ENCODE assay signal across 8 cellular contexts in genomic region chr19:1245468-1245867, GRCh38. TPM values are rescaled to one million over a fixed set of nuclear protein-coding genes. Genes with fewer than 3 reads are reported as not detected.
DNase-seq lines count a peak whose midpoint lies in the region; ATAC-seq and TF ChIP-seq lines count a peak whose summit lies in the region.
"Had no signal": no experiment of that assay in that cellular context is flagged by ENCODE, and none has a peak within 500 bp of the region (broad histone marks: within the 10 kb centered on the region; RNA-seq: fewer than 3 reads in every experiment).

No MANE protein-coding gene starts in this region.

- WGBS in testis, 2 donors: 50% methylated on average over 15 of the region's 15 CpGs; no CpG with 5 or more reads in 1 of the 2 donors

- DNase-seq in adipocyte (ENCODE audit: low read depth): no peak
- DNase-seq in left lung: no peak
- DNase-seq in testis: no peak
- no peak for DNase-seq in HuH-7 (ENCODE audit: low spot score)
- DNase-seq in DMS53 treated with DMSO at 0.1 percent for 48 hours (lab: John Stamatoyannopoulos, UW; ENCODE audit: unreplicated experiment): no peak
- DNase-seq in activated CD4-positive, CD25-positive, alpha-beta regulatory T cell treated with anti-CD3 and anti-CD28 coated beads, Interleukin-2, amount 50 U/mL, for 72 hours: no peak
- DNase-seq: activated CD8-positive, alpha-beta memory T cell treated with anti-CD3 and anti-CD28 coated beads, Interleukin-2, amount 10 ng/mL, durations not matched to agents 7 days and 5 days; stimulated activated CD4-positive, alpha-beta T cell treated with anti-CD3 and anti-CD28 coated beads, Interleukin-2, amount 100 ng/mL, for 24 hours had no signal

- TF ChIP-seq CTCF in left lung (IDR thresholded peaks at IDR 0.05) (no peak), testis (IDR thresholded peaks at IDR 0.05) (no peak)

- TF ChIP-seq POLR2A in testis (IDR thresholded peaks at IDR 0.05): no peak

- H3K36me3 ChIP-seq in adipocyte (ENCODE audit: control insufficient read depth, insufficient read depth, low read length, severe bottlenecking): no peaks in the 10 kb centered on the region
- peaks cover 0 to 6% of the 10 kb centered on the region in 2 donors for H3K36me3 ChIP-seq in left lung
- H3K36me3 ChIP-seq in testis (ENCODE audit: low read depth, missing control alignments): no peaks in the 10 kb centered on the region

- H3K27ac ChIP-seq in left lung: peak overlapping the region; percentile 76 to 82
- H3K27ac ChIP-seq in testis: peak overlapping the region; percentile 79 to 99

- H3K9ac ChIP-seq in adipocyte (ENCODE audit: low read length): peak overlapping the region; percentile 73

- H3K4me3 ChIP-seq in adipocyte (ENCODE audit: low read length): no peak overlapping the region
- H3K4me3 ChIP-seq in left lung: peak overlapping the region in 1 of 2 donors; percentile 40
- no peak overlapping the region for H3K4me3 ChIP-seq in testis

- H3K9me3 ChIP-seq in adipocyte (ENCODE audit: control insufficient read depth, low read length) (no peaks in the 10 kb centered on the region), left lung (no peaks in the 10 kb centered on the region), testis (no peaks in the 10 kb centered on the region)

- H3K4me1 ChIP-seq in adipocyte (ENCODE audit: control insufficient read depth, insufficient read depth, low read length) (peaks cover 49% of the 10 kb centered on the region), left lung (peaks cover 42 to 76% of the 10 kb centered on the region in 2 donors), testis (peaks cover 65% of the 10 kb centered on the region)

- no peaks in the 10 kb centered on the region for H3K27me3 ChIP-seq in adipocyte (replicated peaks; ENCODE audit: control insufficient read depth, insufficient read depth, low read length)
- H3K27me3 ChIP-seq in left lung: peaks cover 0 to 2% of the 10 kb centered on the region in 2 donors
- no peaks in the 10 kb centered on the region for H3K27me3 ChIP-seq in testis

- no peak for ATAC-seq in left lung
- ATAC-seq: activated CD8-positive, alpha-beta memory T cell treated with anti-CD3 and anti-CD28 coated beads, Interleukin-2, amount 10 ng/mL, durations not matched to agents 7 days and 5 days had no signal

- intact Hi-C loops in left lung (cut with DNase I) (no loop called here), testis (cut with DNase I; ENCODE audit: low total_unique reads) (no loop called here)

RNA-seq across cellular contexts. Expression of gene MIDN, which starts 2.9 kb away (rescaled TPM):
- total RNA-seq in left lung (100 to 1,000 TPM in 1 of 2 donors, 10 to 100 TPM in 1; 87.4 to 115 TPM), testis (10 to 100 TPM; 38.2 to 42.4 TPM)
- polyA plus RNA-seq in testis (ENCODE audit: insufficient read depth, low read depth, low replicate concordance): 30.3 TPM

RNA-seq across cellular contexts. Expression of gene ATP5F1D, which starts 3.9 kb away (rescaled TPM):
- total RNA-seq in left lung (100 to 1,000 TPM; 139 to 161 TPM), testis (100 to 1,000 TPM; 104 to 166 TPM)
- polyA plus RNA-seq in testis (ENCODE audit: insufficient read depth, low read depth, low replicate concordance): 94.5 TPM

RNA-seq across cellular contexts. Expression of gene CBARP, which starts 7.7 kb away (rescaled TPM):
- total RNA-seq in left lung: 1 to 10 TPM in 1 of 2 donors, under 1 TPM in 1; 0.55 to 1.5 TPM
- 1 to 10 TPM; 5.2 to 6.6 TPM for total RNA-seq in testis
- 1.5 TPM for polyA plus RNA-seq in testis (ENCODE audit: insufficient read depth, low read depth, low replicate concordance)

RNA-seq across cellular contexts. Expression of gene CIRBP, which starts 23.7 kb away (rescaled TPM):
- total RNA-seq in left lung (100 to 1,000 TPM; 220 to 235 TPM), testis (100 to 1,000 TPM; 621 to 661 TPM)
- polyA plus RNA-seq in testis (ENCODE audit: insufficient read depth, low read depth, low replicate concordance): 483 TPM

RNA-seq across cellular contexts. Expression of gene FAM174C, which starts 29.9 kb away (rescaled TPM):
- total RNA-seq in left lung (10 to 100 TPM; 48.0 to 58.7 TPM), testis (100 to 1,000 TPM; 111 to 128 TPM)
- 51.6 TPM for polyA plus RNA-seq in testis (ENCODE audit: insufficient read depth, low read depth, low replicate concordance)
